In genomic region chr17:31548709-31549108, GRCh38 we compare ENCODE assay signal across 9 cellular contexts.
DNase-seq lines count a peak whose midpoint lies in the region; ATAC-seq and TF ChIP-seq lines count a peak whose summit lies in the region.
"Had no signal": no experiment of that assay in that cellular context is flagged by ENCODE, and none has a peak within 500 bp of the region (broad histone marks: within the 10 kb centered on the region; RNA-seq: fewer than 3 reads in every experiment).

No MANE protein-coding gene starts in this region.

- no peaks in the 10 kb centered on the region for H3K9me3 Mint-ChIP-seq in progenitor cell of endocrine pancreas (ENCODE audit: low read depth)

- peak overlapping the region; percentile 67 for H3K27ac Mint-ChIP-seq in progenitor cell of endocrine pancreas

- TF ChIP-seq CTCF in GM06990 (IDR thresholded peaks at IDR 0.05; ENCODE audit: insufficient read depth, low read length, poor library complexity, severe bottlenecking) (no peak), PC-9 (conservative IDR thresholded peaks at IDR 0.05) (no peak), esophagus muscularis mucosa (IDR thresholded peaks at IDR 0.05) (no peak), progenitor cell of endocrine pancreas (IDR thresholded peaks at IDR 0.05; ENCODE audit: unreplicated experiment) (no peak)

- H2AFZ ChIP-seq in PC-9, result peak overlapping the region; percentile 93

- POLR2A ChIA-PET in PC-9 (lab: Charles Lee; ENCODE audit: unreplicated experiment), result no interaction called here

- 0 out of 2 replicates have a peak, but pooled peaks cover 10% of the 10 kb centered on the region for H3K4me1 ChIP-seq in PC-9 (replicated peaks; ENCODE audit: insufficient read depth)
- peaks cover 5 to 20% (median 15%) of the 10 kb centered on the region in 4 donors for H3K4me1 ChIP-seq in esophagus muscularis mucosa

- intact Hi-C loops in PC-9 (cut with micrococcal nuclease; ENCODE audit: unreplicated experiment) (no loop called here), esophagus muscularis mucosa (cut with DNase I) (no loop called here)

- BruUV-seq in PC-9 (replicated peaks; lab: Mats Ljungman, UMichigan), result TSS peak; percentile 65

- no peak for TF ChIP-seq POLR2A in esophagus muscularis mucosa (IDR thresholded peaks at IDR 0.05; ENCODE audit: low read depth)

- ATAC-seq in GM21737 (IDR thresholded peaks at IDR 0.05; ENCODE audit: unreplicated experiment) (no peak), HG02970 (IDR thresholded peaks at IDR 0.05; ENCODE audit: low FRiP score, unreplicated experiment) (no peak)

- H3K36me3 ChIP-seq in GM06990 (ENCODE audit: control insufficient read depth, insufficient read depth, low read length) (no peaks in the 10 kb centered on the region), PC-9 (ENCODE audit: low read depth) (no peaks in the 10 kb centered on the region), esophagus muscularis mucosa (no peaks in the 10 kb centered on the region)

- H3K4me3 ChIP-seq in GM06990 (replicated peaks; ENCODE audit: low read depth, low read length), result peak overlapping the region; percentile 96
- H3K4me3 ChIP-seq in PC-9, result peak overlapping the region; percentile 93
- H3K4me3 ChIP-seq in esophagus muscularis mucosa, result peak overlapping the region; percentile 81 to 98 (median 91)

- H3K36me3 Mint-ChIP-seq in progenitor cell of endocrine pancreas (ENCODE audit: insufficient read depth), result no peaks in the 10 kb centered on the region

- H3K9me3 ChIP-seq in PC-9 (ENCODE audit: insufficient read depth, low read depth), result no peaks in the 10 kb centered on the region
- no peaks in the 10 kb centered on the region for H3K9me3 ChIP-seq in esophagus muscularis mucosa

- H3K4me2 ChIP-seq in PC-9, result peak overlapping the region; percentile 87

- no peaks in the 10 kb centered on the region for H3K9me2 ChIP-seq in PC-9 (ENCODE audit: insufficient read depth)

- no peaks in the 10 kb centered on the region for H4K20me1 ChIP-seq in PC-9 (ENCODE audit: insufficient read depth)

- DNase-seq in GM06990 (ENCODE audit: extremely low read depth, insufficient read length) (no peak), PC-9 (no peak), esophagus muscularis mucosa (ENCODE audit: extremely low spot score) (no peak), progenitor cell of endocrine pancreas (ENCODE audit: low spot score, unreplicated experiment) (no peak), SKM-1 (lab: John Stamatoyannopoulos, UW; ENCODE audit: unreplicated experiment) (no peak), DMS79 (lab: John Stamatoyannopoulos, UW) (no peak)
- DNase-seq: effector CD8-positive, alpha-beta T cell had no signal

- H3K4me3 Mint-ChIP-seq in progenitor cell of endocrine pancreas (ENCODE audit: low read depth), result peak overlapping the region; percentile 79

- WGBS in esophagus muscularis mucosa, result 47% methylated on average over 5 of the region's 5 CpGs

- peaks cover 10% of the 10 kb centered on the region for H3K27me3 Mint-ChIP-seq in progenitor cell of endocrine pancreas

- no peak overlapping the region for H3K27ac ChIP-seq in PC-9
- H3K27ac ChIP-seq in esophagus muscularis mucosa (replicated peaks in 1 of 4), result peak overlapping the region; percentile 85 to 95 (median 92)

- no peak for TF ChIP-seq EP300 in esophagus muscularis mucosa (IDR thresholded peaks at IDR 0.05)

- peaks cover 3% of the 10 kb centered on the region for H3K4me1 Mint-ChIP-seq in progenitor cell of endocrine pancreas (ENCODE audit: low read depth)

- H3F3A ChIP-seq in PC-9 (ENCODE audit: insufficient read depth, low read depth), result peaks cover 13% of the 10 kb centered on the region

- no peaks in the 10 kb centered on the region for H3K79me2 ChIP-seq in PC-9 (ENCODE audit: low read depth)

- H3K27me3 ChIP-seq in GM06990 (replicated peaks; ENCODE audit: control insufficient read depth, insufficient read depth, low read length) (no peaks in the 10 kb centered on the region; the same call in 1 of the 2 replicates), PC-9 (ENCODE audit: insufficient read depth, low read depth) (no peaks in the 10 kb centered on the region), esophagus muscularis mucosa (no peaks in the 10 kb centered on the region)

- CTCF ChIA-PET in PC-9 (lab: Charles Lee), result no interaction called here
